1 cellular context compared by ENCODE assay signal in the genomic region with DNA sequence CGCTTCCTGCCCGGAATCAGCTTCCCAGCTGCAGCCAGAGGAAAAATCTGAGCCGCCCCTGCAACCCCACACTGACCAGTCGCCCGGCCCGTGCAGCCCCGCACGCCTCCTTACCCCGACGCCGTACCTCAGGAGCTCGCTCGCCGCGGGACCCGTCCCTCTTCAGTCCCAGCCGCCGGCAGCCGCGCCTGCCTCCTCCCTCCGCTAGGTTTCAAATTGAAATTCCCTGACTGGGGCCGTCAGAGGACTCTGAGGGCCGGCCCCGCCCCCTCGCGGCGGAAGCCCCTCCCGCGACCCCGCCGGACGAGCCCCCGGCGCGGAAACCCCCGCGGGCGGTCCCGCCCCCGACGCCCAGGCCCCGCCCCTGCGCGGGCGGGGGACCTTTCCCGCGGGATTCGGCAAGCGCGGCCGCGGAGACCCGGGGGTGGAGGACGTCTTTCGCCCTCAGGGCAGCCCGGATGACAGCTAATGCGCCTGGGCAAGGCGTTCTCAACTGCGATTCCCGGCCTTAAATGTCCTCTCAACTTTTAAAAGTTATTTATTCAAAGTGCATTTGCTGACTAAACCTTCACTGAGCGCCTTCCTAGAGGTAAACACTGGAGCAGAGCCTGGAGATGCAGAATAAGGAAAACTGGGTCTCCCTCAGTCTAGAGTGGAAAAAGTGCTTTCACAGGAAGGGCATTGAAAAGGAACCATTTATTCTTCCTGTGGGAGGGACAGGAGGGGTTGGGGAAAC.
TF ChIP-seq lines count a peak whose summit lies in the region.

A gene (minus strand): TSS at position 218 of the 736 bp plus-strand sequence. CDS start 106,760 bp downstream, outside the sequence.

TF ChIP-seq in HepG2, 621 proteins besides CTCF, POLR2A, EP300 and RAD21 (continued from another document and continues in another):
- TF ChIP-seq, protein P1, sequence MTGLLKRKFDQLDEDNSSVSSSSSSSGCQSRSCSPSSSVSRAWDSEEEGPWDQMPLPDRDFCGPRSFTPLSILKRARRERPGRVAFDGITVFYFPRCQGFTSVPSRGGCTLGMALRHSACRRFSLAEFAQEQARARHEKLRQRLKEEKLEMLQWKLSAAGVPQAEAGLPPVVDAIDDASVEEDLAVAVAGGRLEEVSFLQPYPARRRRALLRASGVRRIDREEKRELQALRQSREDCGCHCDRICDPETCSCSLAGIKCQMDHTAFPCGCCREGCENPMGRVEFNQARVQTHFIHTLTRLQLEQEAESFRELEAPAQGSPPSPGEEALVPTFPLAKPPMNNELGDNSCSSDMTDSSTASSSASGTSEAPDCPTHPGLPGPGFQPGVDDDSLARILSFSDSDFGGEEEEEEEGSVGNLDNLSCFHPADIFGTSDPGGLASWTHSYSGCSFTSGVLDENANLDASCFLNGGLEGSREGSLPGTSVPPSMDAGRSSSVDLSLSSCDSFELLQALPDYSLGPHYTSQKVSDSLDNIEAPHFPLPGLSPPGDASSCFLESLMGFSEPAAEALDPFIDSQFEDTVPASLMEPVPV (CRISPR knock-in tag; IDR thresholded peaks at IDR 0.05), result peak; percentile 46; the same call in 1 of the 2 replicates
- TF ChIP-seq ZNF703 (CRISPR knock-in tag; IDR thresholded peaks at IDR 0.05; ENCODE audit: borderline replicate concordance), result no peak
- peak; percentile 66 for TF ChIP-seq GABPA (IDR thresholded peaks at IDR 0.05; ENCODE audit: low read depth, low read length)
- TF ChIP-seq GABPA (CRISPR knock-in tag; IDR thresholded peaks at IDR 0.05; ENCODE audit: low read depth), result peak; percentile 59; the same call in 1 of the 2 replicates
- no peak for TF ChIP-seq AGO1 (IDR thresholded peaks at IDR 0.05; ENCODE audit: low read depth, low read length, poor library complexity, severe bottlenecking)
- TF ChIP-seq CREM (IDR thresholded peaks at IDR 0.05), result no peak
- no peak for TF ChIP-seq CREM (CRISPR knock-in tag; IDR thresholded peaks at IDR 0.05)
- no peak; the same call in 1 of the 2 replicates for TF ChIP-seq MIER3 (CRISPR knock-in tag; IDR thresholded peaks at IDR 0.05; ENCODE audit: borderline replicate concordance)
- no peak for TF ChIP-seq SP140L (CRISPR knock-in tag; IDR thresholded peaks at IDR 0.05; ENCODE audit: borderline replicate concordance)
- TF ChIP-seq ZNF44 (CRISPR knock-in tag; IDR thresholded peaks at IDR 0.05), result no peak
- TF ChIP-seq SRSF1 (optimal IDR thresholded peaks at IDR 0.05; ENCODE audit: low read depth, low read length), result peak; percentile 16
- 0 out of 2 replicates have a peak, but pooled peaks have one; percentile 65 for TF ChIP-seq ZNF510 (CRISPR knock-in tag; IDR thresholded peaks at IDR 0.05; ENCODE audit: low read depth)
- TF ChIP-seq, protein P2, sequence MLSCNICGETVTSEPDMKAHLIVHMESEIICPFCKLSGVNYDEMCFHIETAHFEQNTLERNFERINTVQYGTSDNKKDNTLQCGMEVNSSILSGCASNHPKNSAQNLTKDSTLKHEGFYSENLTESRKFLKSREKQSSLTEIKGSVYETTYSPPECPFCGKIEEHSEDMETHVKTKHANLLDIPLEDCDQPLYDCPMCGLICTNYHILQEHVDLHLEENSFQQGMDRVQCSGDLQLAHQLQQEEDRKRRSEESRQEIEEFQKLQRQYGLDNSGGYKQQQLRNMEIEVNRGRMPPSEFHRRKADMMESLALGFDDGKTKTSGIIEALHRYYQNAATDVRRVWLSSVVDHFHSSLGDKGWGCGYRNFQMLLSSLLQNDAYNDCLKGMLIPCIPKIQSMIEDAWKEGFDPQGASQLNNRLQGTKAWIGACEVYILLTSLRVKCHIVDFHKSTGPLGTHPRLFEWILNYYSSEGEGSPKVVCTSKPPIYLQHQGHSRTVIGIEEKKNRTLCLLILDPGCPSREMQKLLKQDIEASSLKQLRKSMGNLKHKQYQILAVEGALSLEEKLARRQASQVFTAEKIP (CRISPR knock-in tag; IDR thresholded peaks at IDR 0.05; ENCODE audit: borderline replicate concordance), result no peak
- no peak; the same call in 1 of the 2 replicates for TF ChIP-seq ELF1 (CRISPR knock-in tag; IDR thresholded peaks at IDR 0.05)
- no peak for TF ChIP-seq MBNL3 (CRISPR knock-in tag; conservative IDR thresholded peaks at IDR 0.05)
- TF ChIP-seq TBX3 (IDR thresholded peaks at IDR 0.05; ENCODE audit: borderline replicate concordance), result no peak
- peak; percentile 86; the same call in 1 of the 2 replicates for TF ChIP-seq NFKB2 (CRISPR knock-in tag; IDR thresholded peaks at IDR 0.05; ENCODE audit: borderline replicate concordance)
- TF ChIP-seq, protein P3, sequence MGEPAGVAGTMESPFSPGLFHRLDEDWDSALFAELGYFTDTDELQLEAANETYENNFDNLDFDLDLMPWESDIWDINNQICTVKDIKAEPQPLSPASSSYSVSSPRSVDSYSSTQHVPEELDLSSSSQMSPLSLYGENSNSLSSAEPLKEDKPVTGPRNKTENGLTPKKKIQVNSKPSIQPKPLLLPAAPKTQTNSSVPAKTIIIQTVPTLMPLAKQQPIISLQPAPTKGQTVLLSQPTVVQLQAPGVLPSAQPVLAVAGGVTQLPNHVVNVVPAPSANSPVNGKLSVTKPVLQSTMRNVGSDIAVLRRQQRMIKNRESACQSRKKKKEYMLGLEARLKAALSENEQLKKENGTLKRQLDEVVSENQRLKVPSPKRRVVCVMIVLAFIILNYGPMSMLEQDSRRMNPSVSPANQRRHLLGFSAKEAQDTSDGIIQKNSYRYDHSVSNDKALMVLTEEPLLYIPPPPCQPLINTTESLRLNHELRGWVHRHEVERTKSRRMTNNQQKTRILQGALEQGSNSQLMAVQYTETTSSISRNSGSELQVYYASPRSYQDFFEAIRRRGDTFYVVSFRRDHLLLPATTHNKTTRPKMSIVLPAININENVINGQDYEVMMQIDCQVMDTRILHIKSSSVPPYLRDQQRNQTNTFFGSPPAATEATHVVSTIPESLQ (CRISPR knock-in tag; conservative IDR thresholded peaks at IDR 0.05), result no peak
- TF ChIP-seq, protein P4, sequence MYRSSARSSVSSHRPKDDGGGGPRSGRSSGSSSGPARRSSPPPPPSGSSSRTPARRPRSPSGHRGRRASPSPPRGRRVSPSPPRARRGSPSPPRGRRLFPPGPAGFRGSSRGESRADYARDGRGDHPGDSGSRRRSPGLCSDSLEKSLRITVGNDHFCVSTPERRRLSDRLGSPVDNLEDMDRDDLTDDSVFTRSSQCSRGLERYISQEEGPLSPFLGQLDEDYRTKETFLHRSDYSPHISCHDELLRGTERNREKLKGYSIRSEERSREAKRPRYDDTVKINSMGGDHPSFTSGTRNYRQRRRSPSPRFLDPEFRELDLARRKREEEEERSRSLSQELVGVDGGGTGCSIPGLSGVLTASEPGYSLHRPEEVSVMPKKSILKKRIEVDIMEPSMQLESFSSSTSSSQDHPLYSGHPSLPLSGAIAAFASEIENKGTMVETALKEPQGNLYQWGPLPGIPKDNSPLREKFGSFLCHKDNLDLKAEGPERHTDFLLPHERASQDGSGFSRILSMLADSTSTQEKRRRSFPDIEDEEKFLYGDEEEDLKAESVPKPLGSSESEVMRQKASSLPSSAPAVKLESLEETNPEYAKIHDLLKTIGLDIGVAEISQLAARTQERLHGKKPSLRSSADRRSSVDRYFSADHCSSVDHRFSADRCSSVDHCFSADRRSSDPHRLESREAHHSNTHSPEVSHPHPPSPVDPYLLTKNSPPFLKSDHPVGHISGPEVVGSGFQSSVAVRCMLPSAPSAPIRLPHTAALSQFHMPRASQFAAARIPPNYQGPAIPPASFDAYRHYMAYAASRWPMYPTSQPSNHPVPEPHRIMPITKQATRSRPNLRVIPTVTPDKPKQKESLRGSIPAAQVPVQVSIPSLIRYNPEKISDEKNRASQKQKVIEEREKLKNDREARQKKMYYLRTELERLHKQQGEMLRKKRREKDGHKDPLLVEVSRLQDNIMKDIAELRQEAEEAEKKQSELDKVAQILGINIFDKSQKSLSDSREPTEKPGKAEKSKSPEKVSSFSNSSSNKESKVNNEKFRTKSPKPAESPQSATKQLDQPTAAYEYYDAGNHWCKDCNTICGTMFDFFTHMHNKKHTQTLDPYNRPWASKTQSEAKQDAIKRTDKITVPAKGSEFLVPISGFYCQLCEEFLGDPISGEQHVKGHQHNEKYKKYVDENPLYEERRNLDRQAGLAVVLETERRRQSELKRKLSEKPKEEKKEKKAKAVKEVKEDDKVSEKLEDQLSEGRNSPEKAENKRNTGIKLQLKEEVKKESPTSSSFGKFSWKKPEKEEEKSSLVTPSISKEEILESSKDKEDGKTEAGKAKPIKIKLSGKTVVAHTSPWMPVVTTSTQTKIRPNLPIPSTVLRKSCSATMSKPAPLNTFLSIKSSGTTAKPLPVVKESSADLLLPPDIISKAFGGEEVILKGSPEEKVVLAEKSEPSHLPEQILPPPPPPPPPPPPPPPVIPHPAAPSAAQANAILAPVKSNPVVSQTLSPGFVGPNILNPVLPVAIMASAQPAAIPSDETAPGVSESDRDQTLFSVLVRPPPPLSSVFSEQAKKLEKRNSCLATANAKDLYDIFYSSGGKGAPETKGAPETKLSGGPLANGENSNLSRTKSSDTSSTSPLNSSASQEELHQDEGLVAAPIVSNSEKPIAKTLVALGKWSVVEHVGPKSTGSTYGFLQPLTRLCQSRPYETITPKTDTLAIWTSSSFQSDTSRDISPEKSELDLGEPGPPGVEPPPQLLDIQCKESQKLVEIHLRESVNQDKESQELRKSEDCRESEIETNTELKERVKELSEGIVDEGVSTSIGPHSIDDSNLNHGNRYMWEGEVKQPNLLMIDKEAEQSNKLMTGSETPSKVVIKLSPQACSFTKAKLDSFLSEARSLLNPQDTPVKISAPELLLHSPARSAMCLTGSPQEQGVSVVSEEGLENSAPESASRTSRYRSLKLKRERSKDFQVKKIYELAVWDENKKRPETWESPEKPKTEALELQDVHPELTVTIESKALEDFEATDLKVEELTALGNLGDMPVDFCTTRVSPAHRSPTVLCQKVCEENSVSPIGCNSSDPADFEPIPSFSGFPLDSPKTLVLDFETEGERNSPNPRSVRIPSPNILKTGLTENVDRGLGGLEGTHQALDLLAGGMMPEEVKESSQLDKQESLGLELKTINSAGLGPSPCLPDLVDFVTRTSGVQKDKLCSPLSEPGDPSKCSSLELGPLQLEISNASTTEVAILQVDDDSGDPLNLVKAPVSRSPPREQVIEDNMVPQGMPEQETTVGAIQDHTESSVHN (CRISPR knock-in tag; IDR thresholded peaks at IDR 0.05), result no peak
- peak; percentile 42 for TF ChIP-seq MED1 (CRISPR knock-in tag; IDR thresholded peaks at IDR 0.05)
- no peak for TF ChIP-seq ZNF780A (CRISPR knock-in tag; IDR thresholded peaks at IDR 0.05)
- TF ChIP-seq ATF7 (IDR thresholded peaks at IDR 0.05), result no peak
- 0 out of 2 replicates have a peak, but pooled peaks have one; percentile 6 for TF ChIP-seq ATF7 (CRISPR knock-in tag; IDR thresholded peaks at IDR 0.05)
- TF ChIP-seq ZFP36L1 (CRISPR knock-in tag; IDR thresholded peaks at IDR 0.05), result no peak
- TF ChIP-seq, protein P5, sequence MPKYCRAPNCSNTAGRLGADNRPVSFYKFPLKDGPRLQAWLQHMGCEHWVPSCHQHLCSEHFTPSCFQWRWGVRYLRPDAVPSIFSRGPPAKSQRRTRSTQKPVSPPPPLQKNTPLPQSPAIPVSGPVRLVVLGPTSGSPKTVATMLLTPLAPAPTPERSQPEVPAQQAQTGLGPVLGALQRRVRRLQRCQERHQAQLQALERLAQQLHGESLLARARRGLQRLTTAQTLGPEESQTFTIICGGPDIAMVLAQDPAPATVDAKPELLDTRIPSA (CRISPR knock-in tag; IDR thresholded peaks at IDR 0.05; ENCODE audit: borderline replicate concordance), result no peak
- TF ChIP-seq ZNF296 (CRISPR knock-in tag; conservative IDR thresholded peaks at IDR 0.05), result no peak
- TF ChIP-seq, protein P6, sequence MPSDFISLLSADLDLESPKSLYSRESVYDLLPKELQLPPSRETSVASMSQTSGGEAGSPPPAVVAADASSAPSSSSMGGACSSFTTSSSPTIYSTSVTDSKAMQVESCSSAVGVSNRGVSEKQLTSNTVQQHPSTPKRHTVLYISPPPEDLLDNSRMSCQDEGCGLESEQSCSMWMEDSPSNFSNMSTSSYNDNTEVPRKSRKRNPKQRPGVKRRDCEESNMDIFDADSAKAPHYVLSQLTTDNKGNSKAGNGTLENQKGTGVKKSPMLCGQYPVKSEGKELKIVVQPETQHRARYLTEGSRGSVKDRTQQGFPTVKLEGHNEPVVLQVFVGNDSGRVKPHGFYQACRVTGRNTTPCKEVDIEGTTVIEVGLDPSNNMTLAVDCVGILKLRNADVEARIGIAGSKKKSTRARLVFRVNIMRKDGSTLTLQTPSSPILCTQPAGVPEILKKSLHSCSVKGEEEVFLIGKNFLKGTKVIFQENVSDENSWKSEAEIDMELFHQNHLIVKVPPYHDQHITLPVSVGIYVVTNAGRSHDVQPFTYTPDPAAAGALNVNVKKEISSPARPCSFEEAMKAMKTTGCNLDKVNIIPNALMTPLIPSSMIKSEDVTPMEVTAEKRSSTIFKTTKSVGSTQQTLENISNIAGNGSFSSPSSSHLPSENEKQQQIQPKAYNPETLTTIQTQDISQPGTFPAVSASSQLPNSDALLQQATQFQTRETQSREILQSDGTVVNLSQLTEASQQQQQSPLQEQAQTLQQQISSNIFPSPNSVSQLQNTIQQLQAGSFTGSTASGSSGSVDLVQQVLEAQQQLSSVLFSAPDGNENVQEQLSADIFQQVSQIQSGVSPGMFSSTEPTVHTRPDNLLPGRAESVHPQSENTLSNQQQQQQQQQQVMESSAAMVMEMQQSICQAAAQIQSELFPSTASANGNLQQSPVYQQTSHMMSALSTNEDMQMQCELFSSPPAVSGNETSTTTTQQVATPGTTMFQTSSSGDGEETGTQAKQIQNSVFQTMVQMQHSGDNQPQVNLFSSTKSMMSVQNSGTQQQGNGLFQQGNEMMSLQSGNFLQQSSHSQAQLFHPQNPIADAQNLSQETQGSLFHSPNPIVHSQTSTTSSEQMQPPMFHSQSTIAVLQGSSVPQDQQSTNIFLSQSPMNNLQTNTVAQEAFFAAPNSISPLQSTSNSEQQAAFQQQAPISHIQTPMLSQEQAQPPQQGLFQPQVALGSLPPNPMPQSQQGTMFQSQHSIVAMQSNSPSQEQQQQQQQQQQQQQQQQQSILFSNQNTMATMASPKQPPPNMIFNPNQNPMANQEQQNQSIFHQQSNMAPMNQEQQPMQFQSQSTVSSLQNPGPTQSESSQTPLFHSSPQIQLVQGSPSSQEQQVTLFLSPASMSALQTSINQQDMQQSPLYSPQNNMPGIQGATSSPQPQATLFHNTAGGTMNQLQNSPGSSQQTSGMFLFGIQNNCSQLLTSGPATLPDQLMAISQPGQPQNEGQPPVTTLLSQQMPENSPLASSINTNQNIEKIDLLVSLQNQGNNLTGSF (CRISPR knock-in tag; IDR thresholded peaks at IDR 0.05), result no peak
- TF ChIP-seq, protein P7, sequence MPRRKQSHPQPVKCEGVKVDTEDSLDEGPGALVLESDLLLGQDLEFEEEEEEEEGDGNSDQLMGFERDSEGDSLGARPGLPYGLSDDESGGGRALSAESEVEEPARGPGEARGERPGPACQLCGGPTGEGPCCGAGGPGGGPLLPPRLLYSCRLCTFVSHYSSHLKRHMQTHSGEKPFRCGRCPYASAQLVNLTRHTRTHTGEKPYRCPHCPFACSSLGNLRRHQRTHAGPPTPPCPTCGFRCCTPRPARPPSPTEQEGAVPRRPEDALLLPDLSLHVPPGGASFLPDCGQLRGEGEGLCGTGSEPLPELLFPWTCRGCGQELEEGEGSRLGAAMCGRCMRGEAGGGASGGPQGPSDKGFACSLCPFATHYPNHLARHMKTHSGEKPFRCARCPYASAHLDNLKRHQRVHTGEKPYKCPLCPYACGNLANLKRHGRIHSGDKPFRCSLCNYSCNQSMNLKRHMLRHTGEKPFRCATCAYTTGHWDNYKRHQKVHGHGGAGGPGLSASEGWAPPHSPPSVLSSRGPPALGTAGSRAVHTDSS (CRISPR knock-in tag; conservative IDR thresholded peaks at IDR 0.05), result no peak
